Comparison of ENCODE assay signal across 8 cellular contexts in the genomic region with DNA sequence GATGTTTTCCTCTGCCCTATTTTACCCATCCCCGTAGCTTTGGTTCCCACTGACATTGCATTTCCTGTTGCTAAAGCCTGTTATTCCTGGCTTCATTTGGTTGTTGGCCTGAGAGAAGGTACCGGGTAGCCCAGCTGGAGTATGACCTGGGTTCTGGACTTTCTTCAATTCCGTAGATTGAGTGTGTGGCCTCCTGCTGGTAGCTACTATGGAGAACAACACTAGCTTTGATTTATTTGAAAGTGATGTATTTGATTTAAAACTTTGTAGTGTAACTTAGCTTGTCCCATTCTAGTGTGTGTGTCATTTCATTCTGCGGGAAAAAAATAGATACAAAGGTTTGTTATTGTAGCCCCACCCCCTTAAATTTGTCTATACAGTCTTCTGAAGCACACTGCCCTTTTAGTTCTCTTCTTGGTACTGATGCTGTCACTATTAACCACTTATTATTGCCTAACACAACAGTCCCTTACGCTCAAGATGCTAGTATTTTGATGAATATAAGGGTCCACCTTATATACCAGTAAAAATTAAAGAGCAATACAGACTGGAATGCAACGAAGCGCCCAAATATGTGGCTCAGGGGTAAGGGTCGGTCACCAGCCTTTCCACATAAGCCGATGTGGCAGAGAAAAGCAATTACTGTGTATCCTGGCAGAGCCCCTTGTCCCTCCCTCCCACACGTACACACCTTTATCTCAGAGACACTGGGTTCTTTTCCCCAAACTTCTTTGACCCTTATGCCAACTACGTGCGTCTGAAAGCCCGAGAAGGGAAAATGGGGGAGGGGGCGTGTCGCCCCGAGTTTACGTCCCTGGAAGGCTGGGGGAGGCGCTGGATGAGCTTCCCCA. TPM values are rescaled to one million over a fixed set of nuclear protein-coding genes. Genes with fewer than 3 reads are reported as not detected.
A peak's percentile ranks its signal among the peaks of the same experiment; 100 is the strongest.
DNase-seq lines count a peak whose midpoint lies in the region; ATAC-seq, FAIRE-seq and TF ChIP-seq lines count a peak whose summit lies in the region.

No MANE protein-coding gene starts in this region.

- no peak for FAIRE-seq in A549 (lab: Jason Lieb, UNC)

- CTCF ChIA-PET in A549 (lab: Yijun Ruan, JAX) = interaction anchor here (0.6 to 3.8 kb wide), 19 partner anchors 9 to 283 kb away, joined by 3 to 13 read pairs (median 4); partner anchors contain the start of genes CAPZA1 and PPM1J
- CTCF ChIA-PET in activated B cell treated with CpG ODN at 0.5 μM for 24 hours (lab: Charles Lee) = interaction anchor here (1.1 to 3.8 kb wide), 11 partner anchors 10 to 399 kb away, joined by 3 to 29 read pairs (median 6); partner anchors contain the start of genes LRIG2, PPM1J and RHOC

- TF ChIP-seq POLR2A in A549 (IDR thresholded peaks at IDR 0.05; ENCODE audit: low read length) = no peak

- POLR2A ChIA-PET in A549 (lab: Yijun Ruan, JAX) (interaction anchor here (0.6 to 1.8 kb wide), 10 partner anchors 26 to 283 kb away, joined by 3 to 9 read pairs (median 4); partner anchors contain the start of genes RHOC and ST7L), activated B cell treated with CpG ODN at 0.5 μM for 24 hours (lab: Charles Lee) (interaction anchor here (0.6 to 4.7 kb wide), 15 partner anchors 9 to 283 kb away, joined by 3 to 39 read pairs (median 4); partner anchors contain the start of genes CAPZA1, PPM1J and ST7L)

- H3K9me3 Mint-ChIP-seq in activated B cell treated with CpG ODN at 0.5 μM for 24 hours = no peaks in the 10 kb centered on the region

- H3K27me3 ChIP-seq in neuron (ENCODE audit: insufficient read depth, low read length) = no peaks in the 10 kb centered on the region

- TF ChIP-seq EP300 in A549 (IDR thresholded peaks at IDR 0.05) = no peak

- no peaks in the 10 kb centered on the region for H3K27me3 Mint-ChIP-seq in activated B cell treated with CpG ODN at 0.5 μM for 24 hours

- WGBS in A549 (ENCODE audit: missing lambda C conversion rate) = 6% methylated on average over 18 of the region's 18 CpGs

- H3K4me2 ChIP-seq in A549 = peak overlapping the region; percentile 69

- H3K4me1 Mint-ChIP-seq in activated B cell treated with CpG ODN at 0.5 μM for 24 hours = peaks cover 38% of the 10 kb centered on the region

- DNase-seq in A549 (ENCODE audit: low read depth in 1 of 2, low spot score in 1 of 2) = peak; percentile 14 to 45
- peak; percentile 45 for DNase-seq in GM04503 (ENCODE audit: low read depth)
- DNase-seq in Jurkat, Clone E6-1 (ENCODE audit: low read depth, low spot score) = peak; percentile 19
- DNase-seq in activated B cell treated with CpG ODN at 0.5 μM for 24 hours = no peak
- DNase-seq in fibroblast of villous mesenchyme (ENCODE audit: low read depth) = peak; percentile 75

- H3K4me3 Mint-ChIP-seq in activated B cell treated with CpG ODN at 0.5 μM for 24 hours = peak overlapping the region; percentile 97

- TF ChIP-seq CTCF in A549 (IDR thresholded peaks at IDR 0.05) (peak; percentile 25; the same call in 1 of the 3 replicates), activated B cell treated with CpG ODN at 0.5 μM for 24 hours (IDR thresholded peaks at IDR 0.05) (no peak), fibroblast of villous mesenchyme (IDR thresholded peaks at IDR 0.05; ENCODE audit: insufficient read depth, low read depth, low read length) (peak; percentile 60)

- peak overlapping the region; percentile 88 for H3K27ac Mint-ChIP-seq in activated B cell treated with CpG ODN at 0.5 μM for 24 hours

- ATAC-seq in A549 (peak; percentile 67 to 68), activated B cell treated with CpG ODN at 0.5 μM for 24 hours (ENCODE audit: low read depth) (peak; percentile 3), GM19397 (IDR thresholded peaks at IDR 0.05; ENCODE audit: unreplicated experiment) (no peak)
- no peak for ATAC-seq in activated CD4-positive, CD25-positive, alpha-beta regulatory T cell treated with anti-CD3 and anti-CD28 coated beads, Interleukin-2, amount 50 U/mL, for 24 hours

- no peaks in the 10 kb centered on the region for H3K9me3 ChIP-seq in A549
- H3K9me3 ChIP-seq in neuron (ENCODE audit: low read length) = no peaks in the 10 kb centered on the region

- peak overlapping the region; percentile 94 to 97 for H3K27ac ChIP-seq in A549

- H2AFZ ChIP-seq in neuron (ENCODE audit: low read depth, low read length) = no peak overlapping the region

- TF ChIP-seq RAD21 in A549 (conservative IDR thresholded peaks at IDR 0.05 in 1 of 2, IDR thresholded peaks at IDR 0.05 in 1 of 2) = no peak

- H3K4me1 ChIP-seq in A549 = peaks cover 11% of the 10 kb centered on the region; the same call in 2 of the 3 replicates
- H3K4me1 ChIP-seq in neuron (ENCODE audit: insufficient read depth, low read length) = peaks cover 36% of the 10 kb centered on the region

- H3K4me3 ChIP-seq in A549 = peak overlapping the region; percentile 92
- peak overlapping the region; percentile 81 for H3K4me3 ChIP-seq in Jurkat, Clone E6-1 (ENCODE audit: low read length)
- H3K4me3 ChIP-seq in fibroblast of villous mesenchyme (ENCODE audit: low read depth, low read length) = peak overlapping the region; percentile 82
- peak overlapping the region; percentile 70 for H3K4me3 ChIP-seq in neuron (ENCODE audit: low read length)

- intact Hi-C loops in activated B cell treated with CpG ODN at 0.5 μM for 24 hours (cut with micrococcal nuclease) = loop anchor here (1.0 to 10.0 kb wide), 5 partner anchors 26 to 169 kb away; partner anchors contain the start of genes RHOC and WNT2B

- peaks cover 39% of the 10 kb centered on the region for H3K36me3 Mint-ChIP-seq in activated B cell treated with CpG ODN at 0.5 μM for 24 hours (ENCODE audit: low read depth)

- H3K36me3 ChIP-seq in neuron (ENCODE audit: insufficient read depth, low read length) = peaks cover 30% of the 10 kb centered on the region

TF ChIP-seq in A549, 52 proteins besides CTCF, POLR2A, EP300 and RAD21 (continues in another document):
- no peak for TF ChIP-seq BHLHE40 (IDR thresholded peaks at IDR 0.05; ENCODE audit: low read depth, low read length)
- TF ChIP-seq TP53 (CRISPR knock-in tag; IDR thresholded peaks at IDR 0.05) = no peak
- no peak for TF ChIP-seq ZNF302 (CRISPR knock-in tag; IDR thresholded peaks at IDR 0.05)

RNA-seq across cellular contexts. Expression of gene MOV10, which starts 0.6 kb away (rescaled TPM):
- polyA plus RNA-seq in A549 (2011; rRNA removed) = 27.3 and 28.3 TPM in 2 replicates
- polyA plus RNA-seq in A549 (2012; cell fraction: cytosol; rRNA removed) = 40.0 and 41.3 TPM in 2 replicates
- polyA plus RNA-seq in A549 (2012; cell fraction: nucleus; rRNA removed) = 198 and 206 TPM in 2 replicates
- 34.5 to 37.4 TPM (median 37.3 TPM) in 3 replicates for polyA plus RNA-seq in A549 (2017; fragmentation: RNase III; extraction: RNeasy Plus Mini Kit Qiagen cat#74134 plus additional on column Dnase treatment)
- polyA minus RNA-seq in A549 (2011; rRNA and poly(A)+ RNA removed) = 52.7 and 57.7 TPM in 2 replicates
- 123 TPM for polyA plus RNA-seq in Jurkat, Clone E6-1 (2012; ENCODE audit: insufficient read depth, insufficient read length)
- total RNA-seq in activated B cell treated with CpG ODN at 0.5 μM for 24 hours = 33.3 and 36.4 TPM in 2 replicates
- 56.7 and 63.5 TPM in 2 replicates for total RNA-seq in fibroblast of villous mesenchyme

RNA-seq across cellular contexts. Expression of gene RHOC, which starts 33.1 kb away (rescaled TPM):
- polyA plus RNA-seq in A549 (2011; rRNA removed) (255 and 321 TPM in 2 replicates), A549 (2017; fragmentation: RNase III; extraction: RNeasy Plus Mini Kit Qiagen cat#74134 plus additional on column Dnase treatment) (278 to 298 TPM (median 296 TPM) in 3 replicates)
- polyA plus RNA-seq in A549 (2012; cell fraction: cytosol; rRNA removed) = 480 and 593 TPM in 2 replicates
- polyA plus RNA-seq in A549 (2012; cell fraction: nucleus; rRNA removed) = 262 and 310 TPM in 2 replicates
- 246 and 323 TPM in 2 replicates for polyA minus RNA-seq in A549 (2011; rRNA and poly(A)+ RNA removed)
- polyA plus RNA-seq in Jurkat, Clone E6-1 (2012; ENCODE audit: insufficient read depth, insufficient read length) = 216 TPM
- total RNA-seq in activated B cell treated with CpG ODN at 0.5 μM for 24 hours (11.5 and 13.5 TPM in 2 replicates), fibroblast of villous mesenchyme (379 and 483 TPM in 2 replicates)

RNA-seq across cellular contexts. Expression of gene PPM1J, which starts 41.3 kb away (rescaled TPM):
- 0.62 and 0.66 TPM in 2 replicates for polyA plus RNA-seq in A549 (2011; rRNA removed)
- 0.79 and 1.0 TPM in 2 replicates for polyA plus RNA-seq in A549 (2012; cell fraction: cytosol; rRNA removed)
- 1.5 TPM in 2 replicates for polyA plus RNA-seq in A549 (2012; cell fraction: nucleus; rRNA removed)
- polyA plus RNA-seq in A549 (2017; fragmentation: RNase III; extraction: RNeasy Plus Mini Kit Qiagen cat#74134 plus additional on column Dnase treatment) = 0.32 to 0.51 TPM (median 0.33 TPM) in 3 replicates
- polyA minus RNA-seq in A549 (2011; rRNA and poly(A)+ RNA removed) = 0.21 and 0.58 TPM in 2 replicates
- 1.5 TPM for polyA plus RNA-seq in Jurkat, Clone E6-1 (2012; ENCODE audit: insufficient read depth, insufficient read length)
- total RNA-seq in activated B cell treated with CpG ODN at 0.5 μM for 24 hours = 0.46 and 0.75 TPM in 2 replicates
- 0.43 and 1.3 TPM in 2 replicates for total RNA-seq in fibroblast of villous mesenchyme

RNA-seq across cellular contexts. Expression of gene CAPZA1, which starts 54.2 kb away (rescaled TPM):
- polyA plus RNA-seq in A549 (2011; rRNA removed) = 99.7 and 136 TPM in 2 replicates
- 29.1 and 30.9 TPM in 2 replicates for polyA plus RNA-seq in A549 (2012; cell fraction: cytosol; rRNA removed)
- 12.3 and 19.4 TPM in 2 replicates for polyA plus RNA-seq in A549 (2012; cell fraction: nucleus; rRNA removed)
- polyA plus RNA-seq in A549 (2017; fragmentation: RNase III; extraction: RNeasy Plus Mini Kit Qiagen cat#74134 plus additional on column Dnase treatment) = 103 to 109 TPM (median 104 TPM) in 3 replicates
- polyA minus RNA-seq in A549 (2011; rRNA and poly(A)+ RNA removed) = 57.6 and 78.2 TPM in 2 replicates
- 184 TPM for polyA plus RNA-seq in Jurkat, Clone E6-1 (2012; ENCODE audit: insufficient read depth, insufficient read length)
- 221 and 227 TPM in 2 replicates for total RNA-seq in activated B cell treated with CpG ODN at 0.5 μM for 24 hours
- total RNA-seq in fibroblast of villous mesenchyme = 180 and 299 TPM in 2 replicates

RNA-seq across cellular contexts. Expression of gene ST7L, which starts 54.9 kb away (rescaled TPM):
- polyA plus RNA-seq in A549 (2011; rRNA removed) (10.5 and 12.0 TPM in 2 replicates), A549 (2017; fragmentation: RNase III; extraction: RNeasy Plus Mini Kit Qiagen cat#74134 plus additional on column Dnase treatment) (10.2 to 10.8 TPM (median 10.3 TPM) in 3 replicates)
- polyA plus RNA-seq in A549 (2012; cell fraction: cytosol; rRNA removed) = 6.5 and 7.0 TPM in 2 replicates
- 5.9 and 8.8 TPM in 2 replicates for polyA plus RNA-seq in A549 (2012; cell fraction: nucleus; rRNA removed)
- polyA minus RNA-seq in A549 (2011; rRNA and poly(A)+ RNA removed) = 8.4 and 10.0 TPM in 2 replicates
- 28.3 TPM for polyA plus RNA-seq in Jurkat, Clone E6-1 (2012; ENCODE audit: insufficient read depth, insufficient read length)
- total RNA-seq in activated B cell treated with CpG ODN at 0.5 μM for 24 hours (12.4 and 13.8 TPM in 2 replicates), fibroblast of villous mesenchyme (17.4 and 29.8 TPM in 2 replicates)

Comparison
In these comparisons a context has a peak if more than half of its experiments do, and no peak if none do; other contexts are left out.
1. ATAC-seq: peak in A549 (2 of 2) and activated B cell treated with CpG ODN at 0.5 μM for 24 hours (single experiment); none in GM19397 (single experiment) and activated CD4-positive, CD25-positive, alpha-beta regulatory T cell treated with anti-CD3 and anti-CD28 coated beads, Interleukin-2, amount 50 U/mL, for 24 hours (0 of 2).
2. RNA of gene RHOC, which starts 33.1 kb away (total RNA-seq): 379 to 483 TPM in fibroblast of villous mesenchyme; 11.5 to 13.5 TPM in activated B cell treated with CpG ODN at 0.5 μM for 24 hours; every median in the first group is over 10 times any median in the second.
3. Peak in every context shown above with its lines, with median percentiles within 50 percentile points of each other: H3K4me3 ChIP-seq.